Comparison of ENCODE assay signal across 8 cellular contexts in the genomic region with DNA sequence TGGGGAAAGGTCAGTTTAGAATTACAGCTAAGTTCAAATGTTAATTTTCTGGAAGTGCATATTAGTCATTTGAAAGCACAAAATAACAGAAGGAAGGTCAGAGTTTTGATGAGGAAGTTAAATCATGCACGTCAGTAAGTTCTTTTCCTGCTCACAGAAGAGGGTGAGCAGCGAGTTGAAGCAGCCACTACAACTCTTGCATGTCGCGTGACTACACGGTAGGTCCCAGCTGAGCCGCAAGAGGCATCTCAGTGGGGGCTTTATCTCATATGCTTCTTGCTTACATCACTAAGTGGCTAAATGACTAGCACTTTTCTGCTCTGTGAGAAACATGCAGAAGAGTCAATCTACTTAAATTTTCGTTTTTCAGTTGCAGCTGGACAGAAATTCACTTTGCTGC. TPM values are rescaled to one million over a fixed set of nuclear protein-coding genes. Genes with fewer than 3 reads are reported as not detected.
DNase-seq lines count a peak whose midpoint lies in the region; ATAC-seq, FAIRE-seq and TF ChIP-seq lines count a peak whose summit lies in the region.

No MANE protein-coding gene starts in this region.

- H3K4me1 ChIP-seq in KMS-11 (ENCODE audit: low read depth, poor library complexity, severe bottlenecking) (peaks cover 21% of the 10 kb centered on the region), foreskin keratinocyte (no peaks in the 10 kb centered on the region)

- 0 out of 2 replicates have a peak overlapping the region, but pooled peaks have one; percentile 12 for H2AFZ ChIP-seq in KMS-11 (ENCODE audit: low read depth)

- no peaks in the 10 kb centered on the region for H3K27me3 ChIP-seq in KMS-11 (ENCODE audit: insufficient read depth, low read depth)
- H3K27me3 ChIP-seq in foreskin keratinocyte = peaks cover 5% of the 10 kb centered on the region

- TF ChIP-seq CTCF in KMS-11 (conservative IDR thresholded peaks at IDR 0.05; ENCODE audit: low read depth, low read length) (no peak), foreskin keratinocyte (conservative IDR thresholded peaks at IDR 0.05) (no peak)

- no peak overlapping the region for H3K4me3 ChIP-seq in KMS-11 (IDR thresholded peaks at IDR 0.05; ENCODE audit: insufficient read depth, low read depth, low read length)

- FAIRE-seq in H54 (lab: Jason Lieb, UNC) = no peak

- DNase-seq in activated naive CD8-positive, alpha-beta T cell treated with anti-CD3 and anti-CD28 coated beads, Interleukin-2, amount 50 U/mL, for 16 hours (ENCODE audit: low read depth, low spot score) = peak; percentile 17
- peak; percentile 25 to 28 for DNase-seq in stimulated activated CD4-positive, alpha-beta T cell treated with anti-CD3 and anti-CD28 coated beads, Interleukin-2, amount 100 ng/mL, for 48 hours
- DNase-seq in NCI-H82 (lab: John Stamatoyannopoulos, UW) (no peak), foreskin keratinocyte (no peak), H54 (ENCODE audit: insufficient read length, low spot score) (no peak)

- H3K27ac ChIP-seq in KMS-11 (no peak overlapping the region), foreskin keratinocyte (no peak overlapping the region)

- H3K79me2 ChIP-seq in KMS-11 (ENCODE audit: insufficient read depth, low read depth) = no peaks in the 10 kb centered on the region

- TF ChIP-seq POLR2A in H54 (IDR thresholded peaks at IDR 0.05; ENCODE audit: low read depth, low read length) = no peak

- H3K4me2 ChIP-seq in KMS-11 = no peak overlapping the region

- no peaks in the 10 kb centered on the region for H3K36me3 ChIP-seq in KMS-11 (ENCODE audit: insufficient read depth)

- ATAC-seq in GM18499 (IDR thresholded peaks at IDR 0.05; ENCODE audit: insufficient read depth, unreplicated experiment) (peak; percentile 73), GM21529 (IDR thresholded peaks at IDR 0.05; ENCODE audit: unreplicated experiment) (peak; percentile 81), foreskin keratinocyte (no peak)

- no peak overlapping the region for H3K9ac ChIP-seq in KMS-11

- H4K20me1 ChIP-seq in KMS-11 (ENCODE audit: insufficient read depth) = no peaks in the 10 kb centered on the region

RNA-seq across cellular contexts. Expression of a gene that starts 21.3 kb away (rescaled TPM):
- 38.2 and 50.0 TPM in 2 replicates for total RNA-seq in foreskin keratinocyte
- 48.9 and 50.4 TPM in 2 replicates for polyA plus RNA-seq in foreskin keratinocyte

RNA-seq across cellular contexts. Expression of a gene that starts 33.9 kb away (rescaled TPM):
- not detected in 2 replicates for total RNA-seq in foreskin keratinocyte
- not detected in 2 replicates for polyA plus RNA-seq in foreskin keratinocyte

Comparison
In these comparisons a context has a peak if more than half of its experiments do, and no peak if none do; other contexts are left out.
1. DNase-seq: peak in activated naive CD8-positive, alpha-beta T cell treated with anti-CD3 and anti-CD28 coated beads, Interleukin-2, amount 50 U/mL, for 16 hours (single experiment) and stimulated activated CD4-positive, alpha-beta T cell treated with anti-CD3 and anti-CD28 coated beads, Interleukin-2, amount 100 ng/mL, for 48 hours (2 of 2); none in NCI-H82 (single experiment), foreskin keratinocyte (0 of 2) and H54 (single experiment).